ENCODE assay signal across 1 cellular context in the genomic region with DNA sequence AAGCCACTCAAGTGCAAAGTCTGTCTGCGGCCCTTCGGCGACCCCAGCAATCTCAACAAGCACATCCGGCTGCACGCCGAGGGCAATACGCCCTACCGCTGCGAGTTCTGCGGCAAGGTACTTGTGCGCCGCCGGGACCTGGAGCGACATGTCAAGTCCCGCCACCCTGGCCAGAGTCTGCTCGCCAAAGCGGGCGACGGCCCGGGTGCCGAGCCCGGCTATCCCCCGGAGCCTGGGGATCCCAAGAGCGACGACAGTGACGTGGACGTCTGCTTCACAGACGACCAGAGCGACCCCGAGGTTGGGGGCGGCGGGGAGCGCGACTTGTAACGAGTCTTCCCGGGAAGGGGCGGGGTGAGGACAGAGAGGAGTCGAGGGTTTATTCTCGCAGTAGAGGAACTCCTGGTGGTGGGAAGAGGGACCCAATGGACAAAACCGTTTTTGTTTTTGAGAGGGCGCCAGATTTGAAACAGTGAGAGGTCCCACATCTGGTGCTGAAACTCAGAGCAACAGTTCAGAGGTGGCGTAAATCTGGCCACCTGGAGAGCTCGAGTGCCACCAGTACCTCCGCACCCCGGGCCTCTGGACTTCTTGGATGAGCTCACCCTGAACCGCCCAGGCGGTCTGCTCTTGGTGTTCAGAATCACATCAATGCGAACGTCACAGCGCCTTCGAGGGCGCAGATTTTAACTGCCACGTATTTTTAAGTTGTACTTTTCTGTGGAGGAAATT.
TF ChIP-seq lines count a peak whose summit lies in the region.

No MANE protein-coding gene starts in this region.

TF ChIP-seq in HepG2, 621 proteins besides CTCF, POLR2A, EP300 and RAD21:
- no peak for TF ChIP-seq ZNF749 (CRISPR knock-in tag; IDR thresholded peaks at IDR 0.05; ENCODE audit: borderline replicate concordance)
- TF ChIP-seq ZNF441 (CRISPR knock-in tag; IDR thresholded peaks at IDR 0.05; ENCODE audit: borderline replicate concordance): no peak
- TF ChIP-seq ZNF780A (CRISPR knock-in tag; IDR thresholded peaks at IDR 0.05): no peak
- TF ChIP-seq, protein P1, sequence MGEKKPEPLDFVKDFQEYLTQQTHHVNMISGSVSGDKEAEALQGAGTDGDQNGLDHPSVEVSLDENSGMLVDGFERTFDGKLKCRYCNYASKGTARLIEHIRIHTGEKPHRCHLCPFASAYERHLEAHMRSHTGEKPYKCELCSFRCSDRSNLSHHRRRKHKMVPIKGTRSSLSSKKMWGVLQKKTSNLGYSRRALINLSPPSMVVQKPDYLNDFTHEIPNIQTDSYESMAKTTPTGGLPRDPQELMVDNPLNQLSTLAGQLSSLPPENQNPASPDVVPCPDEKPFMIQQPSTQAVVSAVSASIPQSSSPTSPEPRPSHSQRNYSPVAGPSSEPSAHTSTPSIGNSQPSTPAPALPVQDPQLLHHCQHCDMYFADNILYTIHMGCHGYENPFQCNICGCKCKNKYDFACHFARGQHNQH (CRISPR knock-in tag; IDR thresholded peaks at IDR 0.05): no peak
- TF ChIP-seq CHD4 (IDR thresholded peaks at IDR 0.05; ENCODE audit: borderline replicate concordance, low read length): no peak
- TF ChIP-seq, protein P2, sequence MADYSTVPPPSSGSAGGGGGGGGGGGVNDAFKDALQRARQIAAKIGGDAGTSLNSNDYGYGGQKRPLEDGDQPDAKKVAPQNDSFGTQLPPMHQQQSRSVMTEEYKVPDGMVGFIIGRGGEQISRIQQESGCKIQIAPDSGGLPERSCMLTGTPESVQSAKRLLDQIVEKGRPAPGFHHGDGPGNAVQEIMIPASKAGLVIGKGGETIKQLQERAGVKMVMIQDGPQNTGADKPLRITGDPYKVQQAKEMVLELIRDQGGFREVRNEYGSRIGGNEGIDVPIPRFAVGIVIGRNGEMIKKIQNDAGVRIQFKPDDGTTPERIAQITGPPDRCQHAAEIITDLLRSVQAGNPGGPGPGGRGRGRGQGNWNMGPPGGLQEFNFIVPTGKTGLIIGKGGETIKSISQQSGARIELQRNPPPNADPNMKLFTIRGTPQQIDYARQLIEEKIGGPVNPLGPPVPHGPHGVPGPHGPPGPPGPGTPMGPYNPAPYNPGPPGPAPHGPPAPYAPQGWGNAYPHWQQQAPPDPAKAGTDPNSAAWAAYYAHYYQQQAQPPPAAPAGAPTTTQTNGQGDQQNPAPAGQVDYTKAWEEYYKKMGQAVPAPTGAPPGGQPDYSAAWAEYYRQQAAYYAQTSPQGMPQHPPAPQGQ (CRISPR knock-in tag; IDR thresholded peaks at IDR 0.05; ENCODE audit: borderline replicate concordance): no peak
- no peak for TF ChIP-seq NBN (conservative IDR thresholded peaks at IDR 0.05)
- TF ChIP-seq, protein P3, sequence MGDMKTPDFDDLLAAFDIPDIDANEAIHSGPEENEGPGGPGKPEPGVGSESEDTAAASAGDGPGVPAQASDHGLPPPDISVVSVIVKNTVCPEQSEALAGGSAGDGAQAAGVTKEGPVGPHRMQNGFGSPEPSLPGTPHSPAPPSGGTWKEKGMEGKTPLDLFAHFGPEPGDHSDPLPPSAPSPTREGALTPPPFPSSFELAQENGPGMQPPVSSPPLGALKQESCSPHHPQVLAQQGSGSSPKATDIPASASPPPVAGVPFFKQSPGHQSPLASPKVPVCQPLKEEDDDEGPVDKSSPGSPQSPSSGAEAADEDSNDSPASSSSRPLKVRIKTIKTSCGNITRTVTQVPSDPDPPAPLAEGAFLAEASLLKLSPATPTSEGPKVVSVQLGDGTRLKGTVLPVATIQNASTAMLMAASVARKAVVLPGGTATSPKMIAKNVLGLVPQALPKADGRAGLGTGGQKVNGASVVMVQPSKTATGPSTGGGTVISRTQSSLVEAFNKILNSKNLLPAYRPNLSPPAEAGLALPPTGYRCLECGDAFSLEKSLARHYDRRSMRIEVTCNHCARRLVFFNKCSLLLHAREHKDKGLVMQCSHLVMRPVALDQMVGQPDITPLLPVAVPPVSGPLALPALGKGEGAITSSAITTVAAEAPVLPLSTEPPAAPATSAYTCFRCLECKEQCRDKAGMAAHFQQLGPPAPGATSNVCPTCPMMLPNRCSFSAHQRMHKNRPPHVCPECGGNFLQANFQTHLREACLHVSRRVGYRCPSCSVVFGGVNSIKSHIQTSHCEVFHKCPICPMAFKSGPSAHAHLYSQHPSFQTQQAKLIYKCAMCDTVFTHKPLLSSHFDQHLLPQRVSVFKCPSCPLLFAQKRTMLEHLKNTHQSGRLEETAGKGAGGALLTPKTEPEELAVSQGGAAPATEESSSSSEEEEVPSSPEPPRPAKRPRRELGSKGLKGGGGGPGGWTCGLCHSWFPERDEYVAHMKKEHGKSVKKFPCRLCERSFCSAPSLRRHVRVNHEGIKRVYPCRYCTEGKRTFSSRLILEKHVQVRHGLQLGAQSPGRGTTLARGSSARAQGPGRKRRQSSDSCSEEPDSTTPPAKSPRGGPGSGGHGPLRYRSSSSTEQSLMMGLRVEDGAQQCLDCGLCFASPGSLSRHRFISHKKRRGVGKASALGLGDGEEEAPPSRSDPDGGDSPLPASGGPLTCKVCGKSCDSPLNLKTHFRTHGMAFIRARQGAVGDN (CRISPR knock-in tag; IDR thresholded peaks at IDR 0.05): peak; percentile 49
- TF ChIP-seq LCORL (IDR thresholded peaks at IDR 0.05): no peak
- TF ChIP-seq LCORL (CRISPR knock-in tag; IDR thresholded peaks at IDR 0.05): no peak
- TF ChIP-seq GTF3A (CRISPR knock-in tag; conservative IDR thresholded peaks at IDR 0.05): no peak
- TF ChIP-seq ZFP1 (CRISPR knock-in tag; IDR thresholded peaks at IDR 0.05): no peak
- TF ChIP-seq SUZ12 (IDR thresholded peaks at IDR 0.05; ENCODE audit: low read depth, low read length): no peak
- no peak for TF ChIP-seq NFIB (CRISPR knock-in tag; IDR thresholded peaks at IDR 0.05; ENCODE audit: borderline replicate concordance)
- TF ChIP-seq, protein P4, sequence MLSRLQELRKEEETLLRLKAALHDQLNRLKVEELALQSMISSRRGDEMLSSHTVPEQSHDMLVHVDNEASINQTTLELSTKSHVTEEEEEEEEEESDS (CRISPR knock-in tag; IDR thresholded peaks at IDR 0.05; ENCODE audit: borderline replicate concordance): no peak
- TF ChIP-seq MEF2D (CRISPR knock-in tag; IDR thresholded peaks at IDR 0.05): no peak
- TF ChIP-seq BORCS8-MEF2B (CRISPR knock-in tag; IDR thresholded peaks at IDR 0.05): no peak
- TF ChIP-seq REXO4 (CRISPR knock-in tag; IDR thresholded peaks at IDR 0.05; ENCODE audit: borderline replicate concordance): no peak
- no peak for TF ChIP-seq ELF4 (CRISPR knock-in tag; IDR thresholded peaks at IDR 0.05; ENCODE audit: borderline replicate concordance)
- TF ChIP-seq RARA (CRISPR knock-in tag; IDR thresholded peaks at IDR 0.05): peak; percentile 53; the same call in 1 of the 2 replicates
- no peak for TF ChIP-seq NR2C2 (CRISPR knock-in tag; IDR thresholded peaks at IDR 0.05; ENCODE audit: borderline replicate concordance)
- TF ChIP-seq TP53 (CRISPR knock-in tag; conservative IDR thresholded peaks at IDR 0.05): no peak
- TF ChIP-seq ZSCAN20 (CRISPR knock-in tag; IDR thresholded peaks at IDR 0.05; ENCODE audit: borderline replicate concordance): no peak
- 0 out of 2 replicates have a peak, but pooled peaks have one; percentile 23 for TF ChIP-seq EZH2 (conservative IDR thresholded peaks at IDR 0.05; ENCODE audit: low read depth, low read length)
- TF ChIP-seq NR2F1 (CRISPR knock-in tag; IDR thresholded peaks at IDR 0.05): no peak
- TF ChIP-seq HNRNPLL (IDR thresholded peaks at IDR 0.05; ENCODE audit: low read depth, low read length, poor library complexity, severe bottlenecking): peak; percentile 35
- TF ChIP-seq, protein P5, sequence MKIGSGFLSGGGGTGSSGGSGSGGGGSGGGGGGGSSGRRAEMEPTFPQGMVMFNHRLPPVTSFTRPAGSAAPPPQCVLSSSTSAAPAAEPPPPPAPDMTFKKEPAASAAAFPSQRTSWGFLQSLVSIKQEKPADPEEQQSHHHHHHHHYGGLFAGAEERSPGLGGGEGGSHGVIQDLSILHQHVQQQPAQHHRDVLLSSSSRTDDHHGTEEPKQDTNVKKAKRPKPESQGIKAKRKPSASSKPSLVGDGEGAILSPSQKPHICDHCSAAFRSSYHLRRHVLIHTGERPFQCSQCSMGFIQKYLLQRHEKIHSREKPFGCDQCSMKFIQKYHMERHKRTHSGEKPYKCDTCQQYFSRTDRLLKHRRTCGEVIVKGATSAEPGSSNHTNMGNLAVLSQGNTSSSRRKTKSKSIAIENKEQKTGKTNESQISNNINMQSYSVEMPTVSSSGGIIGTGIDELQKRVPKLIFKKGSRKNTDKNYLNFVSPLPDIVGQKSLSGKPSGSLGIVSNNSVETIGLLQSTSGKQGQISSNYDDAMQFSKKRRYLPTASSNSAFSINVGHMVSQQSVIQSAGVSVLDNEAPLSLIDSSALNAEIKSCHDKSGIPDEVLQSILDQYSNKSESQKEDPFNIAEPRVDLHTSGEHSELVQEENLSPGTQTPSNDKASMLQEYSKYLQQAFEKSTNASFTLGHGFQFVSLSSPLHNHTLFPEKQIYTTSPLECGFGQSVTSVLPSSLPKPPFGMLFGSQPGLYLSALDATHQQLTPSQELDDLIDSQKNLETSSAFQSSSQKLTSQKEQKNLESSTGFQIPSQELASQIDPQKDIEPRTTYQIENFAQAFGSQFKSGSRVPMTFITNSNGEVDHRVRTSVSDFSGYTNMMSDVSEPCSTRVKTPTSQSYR (CRISPR knock-in tag; IDR thresholded peaks at IDR 0.05; ENCODE audit: borderline replicate concordance): no peak
- no peak for TF ChIP-seq ZNF660 (CRISPR knock-in tag; IDR thresholded peaks at IDR 0.05; ENCODE audit: borderline replicate concordance, low read depth)
- TF ChIP-seq CHCHD3 (CRISPR knock-in tag; IDR thresholded peaks at IDR 0.05): no peak
- TF ChIP-seq ZNF44 (CRISPR knock-in tag; IDR thresholded peaks at IDR 0.05): no peak
- TF ChIP-seq, protein P6, sequence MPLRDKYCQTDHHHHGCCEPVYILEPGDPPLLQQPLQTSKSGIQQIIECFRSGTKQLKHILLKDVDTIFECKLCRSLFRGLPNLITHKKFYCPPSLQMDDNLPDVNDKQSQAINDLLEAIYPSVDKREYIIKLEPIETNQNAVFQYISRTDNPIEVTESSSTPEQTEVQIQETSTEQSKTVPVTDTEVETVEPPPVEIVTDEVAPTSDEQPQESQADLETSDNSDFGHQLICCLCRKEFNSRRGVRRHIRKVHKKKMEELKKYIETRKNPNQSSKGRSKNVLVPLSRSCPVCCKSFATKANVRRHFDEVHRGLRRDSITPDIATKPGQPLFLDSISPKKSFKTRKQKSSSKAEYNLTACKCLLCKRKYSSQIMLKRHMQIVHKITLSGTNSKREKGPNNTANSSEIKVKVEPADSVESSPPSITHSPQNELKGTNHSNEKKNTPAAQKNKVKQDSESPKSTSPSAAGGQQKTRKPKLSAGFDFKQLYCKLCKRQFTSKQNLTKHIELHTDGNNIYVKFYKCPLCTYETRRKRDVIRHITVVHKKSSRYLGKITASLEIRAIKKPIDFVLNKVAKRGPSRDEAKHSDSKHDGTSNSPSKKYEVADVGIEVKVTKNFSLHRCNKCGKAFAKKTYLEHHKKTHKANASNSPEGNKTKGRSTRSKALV (CRISPR knock-in tag; IDR thresholded peaks at IDR 0.05): 0 out of 2 replicates have a peak, but pooled peaks have one; percentile 40
- no peak for TF ChIP-seq ZNF12 (CRISPR knock-in tag; IDR thresholded peaks at IDR 0.05)
- TF ChIP-seq, protein P7, sequence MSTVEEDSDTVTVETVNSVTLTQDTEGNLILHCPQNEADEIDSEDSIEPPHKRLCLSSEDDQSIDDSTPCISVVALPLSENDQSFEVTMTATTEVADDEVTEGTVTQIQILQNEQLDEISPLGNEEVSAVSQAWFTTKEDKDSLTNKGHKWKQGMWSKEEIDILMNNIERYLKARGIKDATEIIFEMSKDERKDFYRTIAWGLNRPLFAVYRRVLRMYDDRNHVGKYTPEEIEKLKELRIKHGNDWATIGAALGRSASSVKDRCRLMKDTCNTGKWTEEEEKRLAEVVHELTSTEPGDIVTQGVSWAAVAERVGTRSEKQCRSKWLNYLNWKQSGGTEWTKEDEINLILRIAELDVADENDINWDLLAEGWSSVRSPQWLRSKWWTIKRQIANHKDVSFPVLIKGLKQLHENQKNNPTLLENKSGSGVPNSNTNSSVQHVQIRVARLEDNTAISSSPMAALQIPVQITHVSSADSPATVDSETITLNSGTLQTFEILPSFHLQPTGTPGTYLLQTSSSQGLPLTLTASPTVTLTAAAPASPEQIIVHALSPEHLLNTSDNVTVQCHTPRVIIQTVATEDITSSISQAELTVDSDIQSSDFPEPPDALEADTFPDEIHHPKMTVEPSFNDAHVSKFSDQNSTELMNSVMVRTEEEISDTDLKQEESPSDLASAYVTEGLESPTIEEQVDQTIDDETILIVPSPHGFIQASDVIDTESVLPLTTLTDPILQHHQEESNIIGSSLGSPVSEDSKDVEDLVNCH (CRISPR knock-in tag; IDR thresholded peaks at IDR 0.05): no peak
- no peak for TF ChIP-seq ZNF33B (CRISPR knock-in tag; IDR thresholded peaks at IDR 0.05)
- TF ChIP-seq, protein P8, sequence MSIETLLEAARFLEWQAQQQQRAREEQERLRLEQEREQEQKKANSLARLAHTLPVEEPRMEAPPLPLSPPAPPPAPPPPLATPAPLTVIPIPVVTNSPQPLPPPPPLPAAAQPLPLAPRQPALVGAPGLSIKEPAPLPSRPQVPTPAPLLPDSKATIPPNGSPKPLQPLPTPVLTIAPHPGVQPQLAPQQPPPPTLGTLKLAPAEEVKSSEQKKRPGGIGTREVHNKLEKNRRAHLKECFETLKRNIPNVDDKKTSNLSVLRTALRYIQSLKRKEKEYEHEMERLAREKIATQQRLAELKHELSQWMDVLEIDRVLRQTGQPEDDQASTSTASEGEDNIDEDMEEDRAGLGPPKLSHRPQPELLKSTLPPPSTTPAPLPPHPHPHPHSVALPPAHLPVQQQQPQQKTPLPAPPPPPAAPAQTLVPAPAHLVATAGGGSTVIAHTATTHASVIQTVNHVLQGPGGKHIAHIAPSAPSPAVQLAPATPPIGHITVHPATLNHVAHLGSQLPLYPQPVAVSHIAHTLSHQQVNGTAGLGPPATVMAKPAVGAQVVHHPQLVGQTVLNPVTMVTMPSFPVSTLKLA (IDR thresholded peaks at IDR 0.05): no peak
- no peak for TF ChIP-seq ZKSCAN1 (IDR thresholded peaks at IDR 0.05; ENCODE audit: low read length)
